ENCODE assay signal across 18 cellular contexts in the genomic region with DNA sequence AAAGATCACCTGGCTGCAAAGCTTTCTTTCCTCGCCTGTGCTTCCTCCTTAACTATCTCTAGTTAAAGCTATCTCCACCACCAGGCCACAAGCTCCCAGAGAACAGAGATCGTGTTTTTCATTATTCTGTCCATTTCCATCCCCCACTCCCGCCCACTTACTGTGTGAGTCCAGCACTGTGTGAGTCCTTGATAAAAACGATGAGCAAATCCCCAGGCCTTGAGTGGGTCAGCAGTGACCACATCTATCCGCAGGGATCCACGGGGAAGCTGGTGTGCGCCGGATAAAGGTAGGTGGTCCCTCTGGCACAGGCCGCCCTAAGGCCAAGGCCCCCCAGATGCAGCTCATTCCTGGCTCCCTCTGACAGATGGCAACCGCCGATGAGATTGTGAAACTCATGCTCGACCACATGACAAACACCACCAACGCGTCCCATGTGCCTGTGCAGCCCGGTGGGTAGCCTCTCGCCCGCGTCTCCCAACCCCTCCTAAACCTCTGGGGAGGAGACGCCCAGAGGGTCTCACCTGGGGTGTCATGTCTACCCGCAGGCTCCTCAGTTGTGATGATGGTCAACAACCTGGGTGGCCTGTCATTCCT.
"Had no signal": no experiment of that assay in that cellular context is flagged by ENCODE, and none has a peak within 500 bp of the region (broad histone marks: within the 10 kb centered on the region; RNA-seq: fewer than 3 reads in every experiment).

No MANE protein-coding gene starts in this region.

- H3K27ac ChIP-seq: pancreas, testis had no signal

- H3K4me3 ChIP-seq: mucosa of descending colon, pancreas, testis had no signal

- H3K4me1 ChIP-seq: pancreas had no signal

- DNase-seq: activated CD4-positive, alpha-beta T cell treated with anti-CD3 and anti-CD28 coated beads, Interleukin-2, amount 10 ng/mL, durations not matched to agents 24 days and 14 days; activated CD8-positive, alpha-beta T cell treated with anti-CD3 and anti-CD28 coated beads for 36 hours; activated naive CD4-positive, alpha-beta T cell treated with anti-CD3 and anti-CD28 coated beads, Interleukin-2, amount 50 U/mL, for 16 hours; activated T-cell treated with anti-CD3 and anti-CD28 coated beads, Interleukin-2, amount 50 U/mL, for 24 hours; cerebellar nuclear complex; cortex of kidney; erythroblast; hypothalamus; mucosa of descending colon; naive thymus-derived CD4-positive, alpha-beta T cell; pancreas; stimulated activated CD4-positive, alpha-beta T cell treated with anti-CD3 and anti-CD28 coated beads, Interleukin-4, amount 100 ng/mL, for 4 hours; T-cell; T-helper 9 cell; testis had no signal

- ATAC-seq: activated CD8-positive, alpha-beta T cell treated with anti-CD3 and anti-CD28 coated beads for 36 hours; left lobe of liver; mucosa of descending colon; naive thymus-derived CD4-positive, alpha-beta T cell; sciatic nerve; stimulated activated memory B cell treated with anti-CD40 and anti-IgM and Interleukin-4, amounts not matched to agents 10 μg/mL and 1 μg/mL and 100 μg/mL, for 72 hours; T-cell had no signal

- H3K9me3 ChIP-seq: mucosa of descending colon, pancreas, testis had no signal

- H3K27me3 ChIP-seq: pancreas, testis had no signal
